11 cellular contexts compared by ENCODE assay signal in genomic region chr7:2702594-2702957, GRCh38. TPM values are rescaled to one million over a fixed set of nuclear protein-coding genes. Genes with fewer than 3 reads are reported as not detected.
"Had no signal": no experiment of that assay in that cellular context is flagged by ENCODE, and none has a peak within 500 bp of the region (broad histone marks: within the 10 kb centered on the region; RNA-seq: fewer than 3 reads in every experiment).

No MANE protein-coding gene starts in this region.

- H3K27me3 ChIP-seq: pancreas had no signal

- H3K27ac ChIP-seq: epithelial cell of prostate, pancreas, tibial nerve had no signal

- FAIRE-seq: pancreas had no signal

- H3K4me1 ChIP-seq: pancreas had no signal

- DNase-seq: activated CD4-positive, alpha-beta T cell treated with anti-CD3 and anti-CD28 coated beads for 1 hour; activated CD4-positive, alpha-beta T cell treated with anti-CD3 and anti-CD28 coated beads, Interleukin-2, amount 50 U/mL, for 48 hours; activated CD8-positive, alpha-beta memory T cell treated with anti-CD3 and anti-CD28 coated beads, Interleukin-2, amount 50 U/mL, for 4 hours; activated naive CD4-positive, alpha-beta T cell treated with anti-CD3 and anti-CD28 coated beads for 36 hours; cortex of kidney; effector memory CD4-positive, alpha-beta T cell; pancreas had no signal

- H3K4me3 ChIP-seq: pancreas, skin epidermis, tibial nerve had no signal

- H3K9me3 ChIP-seq: pancreas had no signal

- H3K36me3 ChIP-seq: pancreas, tibial nerve had no signal

RNA-seq across cellular contexts. Expression of gene AMZ1, which starts 14.6 kb away (rescaled TPM):
- polyA plus RNA-seq: neural cell had no signal
